ENCODE assay signal across 1 cellular context in the genomic region with DNA sequence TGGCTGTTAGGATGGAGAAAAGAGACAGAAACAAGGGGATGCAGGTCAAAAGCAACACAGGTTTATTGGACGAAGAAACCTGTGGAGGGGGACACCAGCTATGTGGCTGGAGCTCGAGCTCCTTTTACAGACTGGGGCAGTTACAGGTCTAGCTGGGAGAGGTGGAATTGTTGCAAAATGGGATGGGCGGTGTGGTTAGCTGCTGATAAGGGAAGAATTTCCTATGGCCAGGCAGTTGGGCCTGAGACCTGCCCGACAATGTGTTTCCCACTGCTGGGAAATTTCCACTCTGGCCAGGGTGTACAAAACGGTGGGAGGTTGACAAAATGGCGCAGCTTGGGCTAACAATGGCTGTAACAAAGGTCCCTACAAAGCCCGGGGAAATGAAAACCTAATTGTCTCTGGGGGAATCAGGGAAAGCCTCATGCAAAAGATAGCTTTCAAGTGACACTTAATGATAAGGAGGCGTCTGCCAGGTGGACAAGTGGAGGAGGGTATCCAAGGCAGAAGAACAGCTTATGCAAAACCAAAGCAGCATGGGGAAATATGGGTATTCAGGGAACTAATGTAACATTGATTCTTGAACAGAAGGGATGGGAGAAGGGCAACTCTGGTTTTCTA.
TF ChIP-seq lines count a peak whose summit lies in the region.

No MANE protein-coding gene starts in this region.

TF ChIP-seq in K562, 482 proteins besides CTCF, POLR2A, EP300 and RAD21 (continued from another document and continues in another):
- TF ChIP-seq, protein P1, sequence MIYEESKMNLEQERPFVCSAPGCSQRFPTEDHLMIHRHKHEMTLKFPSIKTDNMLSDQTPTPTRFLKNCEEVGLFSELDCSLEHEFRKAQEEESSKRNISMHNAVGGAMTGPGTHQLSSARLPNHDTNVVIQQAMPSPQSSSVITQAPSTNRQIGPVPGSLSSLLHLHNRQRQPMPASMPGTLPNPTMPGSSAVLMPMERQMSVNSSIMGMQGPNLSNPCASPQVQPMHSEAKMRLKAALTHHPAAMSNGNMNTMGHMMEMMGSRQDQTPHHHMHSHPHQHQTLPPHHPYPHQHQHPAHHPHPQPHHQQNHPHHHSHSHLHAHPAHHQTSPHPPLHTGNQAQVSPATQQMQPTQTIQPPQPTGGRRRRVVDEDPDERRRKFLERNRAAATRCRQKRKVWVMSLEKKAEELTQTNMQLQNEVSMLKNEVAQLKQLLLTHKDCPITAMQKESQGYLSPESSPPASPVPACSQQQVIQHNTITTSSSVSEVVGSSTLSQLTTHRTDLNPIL (CRISPR knock-in tag; IDR thresholded peaks at IDR 0.05) = peak; percentile 89; the same call in 1 of the 2 replicates
- TF ChIP-seq, protein P2, sequence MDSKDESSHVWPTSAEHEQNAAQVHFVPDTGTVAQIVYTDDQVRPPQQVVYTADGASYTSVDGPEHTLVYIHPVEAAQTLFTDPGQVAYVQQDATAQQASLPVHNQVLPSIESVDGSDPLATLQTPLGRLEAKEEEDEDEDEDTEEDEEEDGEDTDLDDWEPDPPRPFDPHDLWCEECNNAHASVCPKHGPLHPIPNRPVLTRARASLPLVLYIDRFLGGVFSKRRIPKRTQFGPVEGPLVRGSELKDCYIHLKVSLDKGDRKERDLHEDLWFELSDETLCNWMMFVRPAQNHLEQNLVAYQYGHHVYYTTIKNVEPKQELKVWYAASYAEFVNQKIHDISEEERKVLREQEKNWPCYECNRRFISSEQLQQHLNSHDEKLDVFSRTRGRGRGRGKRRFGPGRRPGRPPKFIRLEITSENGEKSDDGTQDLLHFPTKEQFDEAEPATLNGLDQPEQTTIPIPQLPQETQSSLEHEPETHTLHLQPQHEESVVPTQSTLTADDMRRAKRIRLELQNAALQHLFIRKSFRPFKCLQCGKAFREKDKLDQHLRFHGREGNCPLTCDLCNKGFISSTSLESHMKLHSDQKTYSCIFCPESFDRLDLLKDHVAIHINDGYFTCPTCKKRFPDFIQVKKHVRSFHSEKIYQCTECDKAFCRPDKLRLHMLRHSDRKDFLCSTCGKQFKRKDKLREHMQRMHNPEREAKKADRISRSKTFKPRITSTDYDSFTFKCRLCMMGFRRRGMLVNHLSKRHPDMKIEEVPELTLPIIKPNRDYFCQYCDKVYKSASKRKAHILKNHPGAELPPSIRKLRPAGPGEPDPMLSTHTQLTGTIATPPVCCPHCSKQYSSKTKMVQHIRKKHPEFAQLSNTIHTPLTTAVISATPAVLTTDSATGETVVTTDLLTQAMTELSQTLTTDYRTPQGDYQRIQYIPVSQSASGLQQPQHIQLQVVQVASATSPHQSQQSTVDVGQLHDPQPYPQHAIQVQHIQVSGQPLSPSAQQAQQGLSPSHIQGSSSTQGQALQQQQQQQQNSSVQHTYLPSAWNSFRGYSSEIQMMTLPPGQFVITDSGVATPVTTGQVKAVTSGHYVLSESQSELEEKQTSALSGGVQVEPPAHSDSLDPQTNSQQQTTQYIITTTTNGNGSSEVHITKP (IDR thresholded peaks at IDR 0.05; ENCODE audit: partially characterized antibody) = peak; percentile 70
- TF ChIP-seq ZKSCAN3 (CRISPR knock-in tag; IDR thresholded peaks at IDR 0.05) (peak; percentile 60; the same call in 1 of the 2 replicates), ATF1 (CRISPR knock-in tag; IDR thresholded peaks at IDR 0.05) (no peak), ATF1 (tag; IDR thresholded peaks at IDR 0.05) (peak; percentile 83), HCFC1 (IDR thresholded peaks at IDR 0.05; ENCODE audit: low read depth, low read length) (no peak), RBFOX2 (IDR thresholded peaks at IDR 0.05; ENCODE audit: low read depth, low read length) (peak; percentile 31; the same call in 1 of the 2 replicates), MEF2D (tag; conservative IDR thresholded peaks at IDR 0.05; ENCODE audit: low read depth) (peak; percentile 95), GABPA (tag; conservative IDR thresholded peaks at IDR 0.05; ENCODE audit: low read depth) (peak; percentile 33; the same call in 1 of the 2 replicates), ZNF274 (IDR thresholded peaks at IDR 0.05; ENCODE audit: borderline replicate concordance, low read depth, low read length) (no peak), EGR1 (conservative IDR thresholded peaks at IDR 0.05) (no peak), KDM1A (IDR thresholded peaks at IDR 0.05) (peak; percentile 49 to 50; a peak in 3 of 4 replicates), SREBF2 (CRISPR knock-in tag; IDR thresholded peaks at IDR 0.05) (0 out of 2 replicates have a peak, but pooled peaks have one; percentile 86), RNF2 (IDR thresholded peaks at IDR 0.05) (peak; percentile 43; the same call in 1 of the 2 replicates), NFXL1 (CRISPR knock-in tag; IDR thresholded peaks at IDR 0.05) (peak; percentile 90), ARID1B (IDR thresholded peaks at IDR 0.05) (peak; percentile 91), ZNF212 (CRISPR knock-in tag; IDR thresholded peaks at IDR 0.05) (peak; percentile 92), GTF2A2 (tag; IDR thresholded peaks at IDR 0.05) (peak; percentile 92), ZNF24 (IDR thresholded peaks at IDR 0.05) (no peak), NCOR1 (IDR thresholded peaks at IDR 0.05) (peak; percentile 63), MTA3 (IDR thresholded peaks at IDR 0.05; ENCODE audit: borderline replicate concordance) (peak; percentile 85), TEAD2 (tag; IDR thresholded peaks at IDR 0.05) (peak; percentile 96), HOXB6 (CRISPR knock-in tag; IDR thresholded peaks at IDR 0.05; ENCODE audit: borderline replicate concordance) (no peak), DDX20 (tag; IDR thresholded peaks at IDR 0.05; ENCODE audit: low read depth) (peak; percentile 96), ZKSCAN8 (CRISPR knock-in tag; IDR thresholded peaks at IDR 0.05) (peak; percentile 84; the same call in 1 of the 2 replicates), CEBPG (CRISPR knock-in tag; IDR thresholded peaks at IDR 0.05) (no peak), CEBPG (tag; conservative IDR thresholded peaks at IDR 0.05 in 1 of 2, IDR thresholded peaks at IDR 0.05 in 1 of 2) (peak; percentile 38 to 64; a peak in 2 of 4 replicates)
- TF ChIP-seq, protein P3, sequence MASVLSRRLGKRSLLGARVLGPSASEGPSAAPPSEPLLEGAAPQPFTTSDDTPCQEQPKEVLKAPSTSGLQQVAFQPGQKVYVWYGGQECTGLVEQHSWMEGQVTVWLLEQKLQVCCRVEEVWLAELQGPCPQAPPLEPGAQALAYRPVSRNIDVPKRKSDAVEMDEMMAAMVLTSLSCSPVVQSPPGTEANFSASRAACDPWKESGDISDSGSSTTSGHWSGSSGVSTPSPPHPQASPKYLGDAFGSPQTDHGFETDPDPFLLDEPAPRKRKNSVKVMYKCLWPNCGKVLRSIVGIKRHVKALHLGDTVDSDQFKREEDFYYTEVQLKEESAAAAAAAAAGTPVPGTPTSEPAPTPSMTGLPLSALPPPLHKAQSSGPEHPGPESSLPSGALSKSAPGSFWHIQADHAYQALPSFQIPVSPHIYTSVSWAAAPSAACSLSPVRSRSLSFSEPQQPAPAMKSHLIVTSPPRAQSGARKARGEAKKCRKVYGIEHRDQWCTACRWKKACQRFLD (CRISPR knock-in tag; IDR thresholded peaks at IDR 0.05) = peak; percentile 99
- TF ChIP-seq, protein P4, sequence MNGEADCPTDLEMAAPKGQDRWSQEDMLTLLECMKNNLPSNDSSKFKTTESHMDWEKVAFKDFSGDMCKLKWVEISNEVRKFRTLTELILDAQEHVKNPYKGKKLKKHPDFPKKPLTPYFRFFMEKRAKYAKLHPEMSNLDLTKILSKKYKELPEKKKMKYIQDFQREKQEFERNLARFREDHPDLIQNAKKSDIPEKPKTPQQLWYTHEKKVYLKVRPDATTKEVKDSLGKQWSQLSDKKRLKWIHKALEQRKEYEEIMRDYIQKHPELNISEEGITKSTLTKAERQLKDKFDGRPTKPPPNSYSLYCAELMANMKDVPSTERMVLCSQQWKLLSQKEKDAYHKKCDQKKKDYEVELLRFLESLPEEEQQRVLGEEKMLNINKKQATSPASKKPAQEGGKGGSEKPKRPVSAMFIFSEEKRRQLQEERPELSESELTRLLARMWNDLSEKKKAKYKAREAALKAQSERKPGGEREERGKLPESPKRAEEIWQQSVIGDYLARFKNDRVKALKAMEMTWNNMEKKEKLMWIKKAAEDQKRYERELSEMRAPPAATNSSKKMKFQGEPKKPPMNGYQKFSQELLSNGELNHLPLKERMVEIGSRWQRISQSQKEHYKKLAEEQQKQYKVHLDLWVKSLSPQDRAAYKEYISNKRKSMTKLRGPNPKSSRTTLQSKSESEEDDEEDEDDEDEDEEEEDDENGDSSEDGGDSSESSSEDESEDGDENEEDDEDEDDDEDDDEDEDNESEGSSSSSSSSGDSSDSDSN (IDR thresholded peaks at IDR 0.05; ENCODE audit: borderline replicate concordance in 1 of 2, low read depth in 2 of 2, low read length in 2 of 2) = peak in 1 of 2 experiments; percentile 63; a peak in 2 of 4 replicates
- TF ChIP-seq, protein P5, sequence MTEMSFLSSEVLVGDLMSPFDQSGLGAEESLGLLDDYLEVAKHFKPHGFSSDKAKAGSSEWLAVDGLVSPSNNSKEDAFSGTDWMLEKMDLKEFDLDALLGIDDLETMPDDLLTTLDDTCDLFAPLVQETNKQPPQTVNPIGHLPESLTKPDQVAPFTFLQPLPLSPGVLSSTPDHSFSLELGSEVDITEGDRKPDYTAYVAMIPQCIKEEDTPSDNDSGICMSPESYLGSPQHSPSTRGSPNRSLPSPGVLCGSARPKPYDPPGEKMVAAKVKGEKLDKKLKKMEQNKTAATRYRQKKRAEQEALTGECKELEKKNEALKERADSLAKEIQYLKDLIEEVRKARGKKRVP (CRISPR knock-in tag; IDR thresholded peaks at IDR 0.05) = peak; percentile 93
- TF ChIP-seq, protein P6, sequence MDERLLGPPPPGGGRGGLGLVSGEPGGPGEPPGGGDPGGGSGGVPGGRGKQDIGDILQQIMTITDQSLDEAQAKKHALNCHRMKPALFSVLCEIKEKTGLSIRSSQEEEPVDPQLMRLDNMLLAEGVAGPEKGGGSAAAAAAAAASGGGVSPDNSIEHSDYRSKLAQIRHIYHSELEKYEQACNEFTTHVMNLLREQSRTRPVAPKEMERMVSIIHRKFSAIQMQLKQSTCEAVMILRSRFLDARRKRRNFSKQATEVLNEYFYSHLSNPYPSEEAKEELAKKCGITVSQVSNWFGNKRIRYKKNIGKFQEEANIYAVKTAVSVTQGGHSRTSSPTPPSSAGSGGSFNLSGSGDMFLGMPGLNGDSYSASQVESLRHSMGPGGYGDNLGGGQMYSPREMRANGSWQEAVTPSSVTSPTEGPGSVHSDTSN (CRISPR knock-in tag; IDR thresholded peaks at IDR 0.05; ENCODE audit: low read depth) = no peak
- TF ChIP-seq, protein P6 (tag; conservative IDR thresholded peaks at IDR 0.05; ENCODE audit: low read depth) = peak; percentile 81
- TF ChIP-seq, protein P7, sequence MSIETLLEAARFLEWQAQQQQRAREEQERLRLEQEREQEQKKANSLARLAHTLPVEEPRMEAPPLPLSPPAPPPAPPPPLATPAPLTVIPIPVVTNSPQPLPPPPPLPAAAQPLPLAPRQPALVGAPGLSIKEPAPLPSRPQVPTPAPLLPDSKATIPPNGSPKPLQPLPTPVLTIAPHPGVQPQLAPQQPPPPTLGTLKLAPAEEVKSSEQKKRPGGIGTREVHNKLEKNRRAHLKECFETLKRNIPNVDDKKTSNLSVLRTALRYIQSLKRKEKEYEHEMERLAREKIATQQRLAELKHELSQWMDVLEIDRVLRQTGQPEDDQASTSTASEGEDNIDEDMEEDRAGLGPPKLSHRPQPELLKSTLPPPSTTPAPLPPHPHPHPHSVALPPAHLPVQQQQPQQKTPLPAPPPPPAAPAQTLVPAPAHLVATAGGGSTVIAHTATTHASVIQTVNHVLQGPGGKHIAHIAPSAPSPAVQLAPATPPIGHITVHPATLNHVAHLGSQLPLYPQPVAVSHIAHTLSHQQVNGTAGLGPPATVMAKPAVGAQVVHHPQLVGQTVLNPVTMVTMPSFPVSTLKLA (conservative IDR thresholded peaks at IDR 0.05) = peak in 1 of 2 experiments; percentile 38; a peak in 1 of 4 replicates
- TF ChIP-seq, protein P8, sequence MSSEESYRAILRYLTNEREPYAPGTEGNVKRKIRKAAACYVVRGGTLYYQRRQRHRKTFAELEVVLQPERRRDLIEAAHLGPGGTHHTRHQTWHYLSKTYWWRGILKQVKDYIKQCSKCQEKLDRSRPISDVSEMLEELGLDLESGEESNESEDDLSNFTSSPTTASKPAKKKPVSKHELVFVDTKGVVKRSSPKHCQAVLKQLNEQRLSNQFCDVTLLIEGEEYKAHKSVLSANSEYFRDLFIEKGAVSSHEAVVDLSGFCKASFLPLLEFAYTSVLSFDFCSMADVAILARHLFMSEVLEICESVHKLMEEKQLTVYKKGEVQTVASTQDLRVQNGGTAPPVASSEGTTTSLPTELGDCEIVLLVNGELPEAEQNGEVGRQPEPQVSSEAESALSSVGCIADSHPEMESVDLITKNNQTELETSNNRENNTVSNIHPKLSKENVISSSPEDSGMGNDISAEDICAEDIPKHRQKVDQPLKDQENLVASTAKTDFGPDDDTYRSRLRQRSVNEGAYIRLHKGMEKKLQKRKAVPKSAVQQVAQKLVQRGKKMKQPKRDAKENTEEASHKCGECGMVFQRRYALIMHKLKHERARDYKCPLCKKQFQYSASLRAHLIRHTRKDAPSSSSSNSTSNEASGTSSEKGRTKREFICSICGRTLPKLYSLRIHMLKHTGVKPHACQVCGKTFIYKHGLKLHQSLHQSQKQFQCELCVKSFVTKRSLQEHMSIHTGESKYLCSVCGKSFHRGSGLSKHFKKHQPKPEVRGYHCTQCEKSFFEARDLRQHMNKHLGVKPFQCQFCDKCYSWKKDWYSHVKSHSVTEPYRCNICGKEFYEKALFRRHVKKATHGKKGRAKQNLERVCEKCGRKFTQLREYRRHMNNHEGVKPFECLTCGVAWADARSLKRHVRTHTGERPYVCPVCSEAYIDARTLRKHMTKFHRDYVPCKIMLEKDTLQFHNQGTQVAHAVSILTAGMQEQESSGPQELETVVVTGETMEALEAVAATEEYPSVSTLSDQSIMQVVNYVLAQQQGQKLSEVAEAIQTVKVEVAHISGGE (CRISPR knock-in tag; IDR thresholded peaks at IDR 0.05) = peak in 1 of 3 experiments; percentile 87; a peak in 2 of 6 replicates
- TF ChIP-seq, protein P9, sequence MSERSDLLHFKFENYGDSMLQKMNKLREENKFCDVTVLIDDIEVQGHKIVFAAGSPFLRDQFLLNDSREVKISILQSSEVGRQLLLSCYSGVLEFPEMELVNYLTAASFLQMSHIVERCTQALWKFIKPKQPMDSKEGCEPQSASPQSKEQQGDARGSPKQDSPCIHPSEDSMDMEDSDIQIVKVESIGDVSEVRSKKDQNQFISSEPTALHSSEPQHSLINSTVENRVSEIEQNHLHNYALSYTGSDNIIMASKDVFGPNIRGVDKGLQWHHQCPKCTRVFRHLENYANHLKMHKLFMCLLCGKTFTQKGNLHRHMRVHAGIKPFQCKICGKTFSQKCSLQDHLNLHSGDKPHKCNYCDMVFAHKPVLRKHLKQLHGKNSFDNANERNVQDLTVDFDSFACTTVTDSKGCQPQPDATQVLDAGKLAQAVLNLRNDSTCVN (CRISPR knock-in tag; IDR thresholded peaks at IDR 0.05) = peak; percentile 88; the same call in 1 of the 2 replicates
